8 cellular contexts compared by ENCODE assay signal in genomic region chr6:82890240-82890639, GRCh38.
"Had no signal": no experiment of that assay in that cellular context is flagged by ENCODE, and none has a peak within 500 bp of the region (broad histone marks: within the 10 kb centered on the region; RNA-seq: fewer than 3 reads in every experiment).

No MANE protein-coding gene starts in this region.

- H2AFZ ChIP-seq: GM23338 had no signal

- DNase-seq: H9, IMR-90, KBM-7 had no signal

- H3K4me2 ChIP-seq: GM23338 had no signal

- H3K4me3 ChIP-seq: GM23338 had no signal

- ATAC-seq: GM23338, HCT116 had no signal

- FAIRE-seq: H1, H54, HTR-8/SVneo had no signal
